ENCODE assay signal across 14 cellular contexts in genomic region chr2:20208487-20208882, GRCh38. TPM values are rescaled to one million over a fixed set of nuclear protein-coding genes. Genes with fewer than 3 reads are reported as not detected.
DNase-seq lines count a peak whose midpoint lies in the region; ATAC-seq, FAIRE-seq and TF ChIP-seq lines count a peak whose summit lies in the region.
"Had no signal": no experiment of that assay in that cellular context is flagged by ENCODE, and none has a peak within 500 bp of the region (broad histone marks: within the 10 kb centered on the region; RNA-seq: fewer than 3 reads in every experiment).

No MANE protein-coding gene starts in this region.

- H3K4me2 ChIP-seq in BLaER1 treated with 17β-estradiol and CSF1 and Interleukin-3, amounts not matched to agents 10 nM and 100 nM = peak overlapping the region; percentile 61 to 93 (median 80)
- peak overlapping the region; percentile 87 for H3K4me2 ChIP-seq in MM.1S (ENCODE audit: low read depth, low read length)

- no peaks in the 10 kb centered on the region for H3K36me3 Mint-ChIP-seq in activated T-cell treated with anti-CD3 and anti-CD28 coated beads, Interleukin-2, amount 50 U/mL, for 4 hours (ENCODE audit: insufficient read depth)
- H3K36me3 Mint-ChIP-seq: naive thymus-derived CD8-positive, alpha-beta T cell had no signal

- H3K27me3 Mint-ChIP-seq in activated T-cell treated with anti-CD3 and anti-CD28 coated beads, Interleukin-2, amount 50 U/mL, for 4 hours (ENCODE audit: low read depth) = no peaks in the 10 kb centered on the region

- peak overlapping the region in 9 of 11 experiments; percentile 30 to 75 (median 65); a peak in 17 of 22 replicates for H3K27ac ChIP-seq in BLaER1 treated with 17β-estradiol and CSF1 and Interleukin-3, amounts not matched to agents 10 nM and 100 nM
- H3K27ac ChIP-seq in MM.1S (ENCODE audit: low read length) (peak overlapping the region; percentile 98), esophagus (ENCODE audit: low read depth in 2 of 2, low read length in 1 of 2) (peak overlapping the region; percentile 85 to 96), pancreas (peak overlapping the region in 3 of 4 donors; percentile 10 to 47 (median 24))

- H3K9me3 Mint-ChIP-seq in activated T-cell treated with anti-CD3 and anti-CD28 coated beads, Interleukin-2, amount 50 U/mL, for 4 hours = no peaks in the 10 kb centered on the region
- H3K9me3 Mint-ChIP-seq: naive thymus-derived CD8-positive, alpha-beta T cell had no signal

- H3K4me1 ChIP-seq in BLaER1 treated with 17β-estradiol and CSF1 and Interleukin-3, amounts not matched to agents 10 nM and 100 nM = peaks cover 43 to 88% (median 81%) of the 10 kb centered on the region in 10 experiments
- H3K4me1 ChIP-seq in MM.1S (ENCODE audit: low read length) (peaks cover 84% of the 10 kb centered on the region), esophagus (ENCODE audit: control insufficient read depth in 2 of 2, insufficient read depth in 2 of 2, low read length in 1 of 2) (peaks cover 6 to 51% of the 10 kb centered on the region in 2 donors), pancreas (peaks cover 0 to 6% (median 4%) of the 10 kb centered on the region in 3 donors), BE2C (no peaks in the 10 kb centered on the region)

- no peaks in the 10 kb centered on the region for H3K4me1 Mint-ChIP-seq in activated T-cell treated with anti-CD3 and anti-CD28 coated beads, Interleukin-2, amount 50 U/mL, for 4 hours (ENCODE audit: low read depth)

- no peak overlapping the region for H3K4me3 ChIP-seq in BLaER1 treated with 17β-estradiol and CSF1 and Interleukin-3, amounts not matched to agents 10 nM and 100 nM
- peak overlapping the region; percentile 29 for H3K4me3 ChIP-seq in MM.1S (ENCODE audit: low read length)
- H3K4me3 ChIP-seq in esophagus (ENCODE audit: low read depth in 1 of 2, low read length in 2 of 2) = no peak overlapping the region
- no peak overlapping the region for H3K4me3 ChIP-seq in pancreas
- H3K4me3 ChIP-seq in BE2C (ENCODE audit: low read depth, low read length) = no peak overlapping the region

- no peak overlapping the region for H3K4me3 Mint-ChIP-seq in activated T-cell treated with anti-CD3 and anti-CD28 coated beads, Interleukin-2, amount 50 U/mL, for 4 hours
- H3K4me3 Mint-ChIP-seq: naive thymus-derived CD8-positive, alpha-beta T cell had no signal

- H3K9me3 ChIP-seq in BLaER1 treated with 17β-estradiol and CSF1 and Interleukin-3, amounts not matched to agents 10 nM and 100 nM (replicated peaks in 1 of 11) = no peaks in the 10 kb centered on the region
- no peaks in the 10 kb centered on the region for H3K9me3 ChIP-seq in MM.1S (replicated peaks; ENCODE audit: insufficient read depth, low read length)
- no peaks in the 10 kb centered on the region for H3K9me3 ChIP-seq in esophagus (ENCODE audit: control insufficient read depth in 2 of 2, insufficient read depth in 1 of 2, low read depth in 1 of 2, low read length in 1 of 2)
- no peaks in the 10 kb centered on the region for H3K9me3 ChIP-seq in pancreas
- no peaks in the 10 kb centered on the region for H3K9me3 ChIP-seq in BE2C

- H3K79me2 ChIP-seq in MM.1S (ENCODE audit: low read length) = peaks cover 94% of the 10 kb centered on the region

- TF ChIP-seq CTCF in MM.1S (IDR thresholded peaks at IDR 0.05; ENCODE audit: low read length) (no peak), pancreas (IDR thresholded peaks at IDR 0.05) (no peak), BE2C (IDR thresholded peaks at IDR 0.05; ENCODE audit: low read depth, low read length) (no peak)

- DNase-seq in MM.1S (peak; percentile 91), pancreas (peak in 1 of 6 donors; percentile 52), T-helper 2 cell (no peak), NCI-H345 (lab: John Stamatoyannopoulos, UW) (no peak), BE2C (no peak)
- no peak for DNase-seq in activated T-cell treated with anti-CD3 and anti-CD28 coated beads, Interleukin-2, amount 50 U/mL, for 4 hours
- DNase-seq: activated CD4-positive, alpha-beta T cell treated with anti-CD3 and anti-CD28 coated beads, Interleukin-2, amount 50 U/mL, for 48 hours; activated gamma-delta T cell; central memory CD4-positive, alpha-beta T cell; GDM1; naive thymus-derived CD8-positive, alpha-beta T cell had no signal

- peaks cover 0 to 7% (median 0%) of the 10 kb centered on the region in 11 experiments; a peak in 7 of 22 replicates for H3K36me3 ChIP-seq in BLaER1 treated with 17β-estradiol and CSF1 and Interleukin-3, amounts not matched to agents 10 nM and 100 nM
- peaks cover 10% of the 10 kb centered on the region for H3K36me3 ChIP-seq in MM.1S (replicated peaks; ENCODE audit: insufficient read depth, low read length)
- peaks cover 0 to 22% of the 10 kb centered on the region in 2 donors for H3K36me3 ChIP-seq in esophagus (ENCODE audit: control insufficient read depth in 2 of 2, insufficient read depth in 2 of 2, low read length in 1 of 2)
- no peaks in the 10 kb centered on the region for H3K36me3 ChIP-seq in pancreas
- no peaks in the 10 kb centered on the region for H3K36me3 ChIP-seq in BE2C

- H3K9ac ChIP-seq in BLaER1 treated with 17β-estradiol and CSF1 and Interleukin-3, amounts not matched to agents 10 nM and 100 nM = peak overlapping the region; percentile 32 to 71 (median 63); a peak in 20 of 22 replicates
- H3K9ac ChIP-seq in MM.1S (ENCODE audit: low read length) = peak overlapping the region; percentile 76

- peak; percentile 21 to 65 (median 42) for ATAC-seq in pancreas
- no peak for ATAC-seq in activated T-cell treated with anti-CD3 and anti-CD28 coated beads, Interleukin-2, amount 50 U/mL, for 4 hours
- ATAC-seq: naive thymus-derived CD8-positive, alpha-beta T cell had no signal

- no peaks in the 10 kb centered on the region for H3K27me3 ChIP-seq in BLaER1 treated with 17β-estradiol and CSF1 and Interleukin-3, amounts not matched to agents 10 nM and 100 nM
- H3K27me3 ChIP-seq in MM.1S (replicated peaks; ENCODE audit: insufficient read depth, low read length) (no peaks in the 10 kb centered on the region), esophagus (ENCODE audit: control insufficient read depth in 1 of 2, insufficient read depth in 2 of 2, low read length in 2 of 2) (no peaks in the 10 kb centered on the region), pancreas (no peaks in the 10 kb centered on the region), BE2C (no peaks in the 10 kb centered on the region)

- intact Hi-C loops in pancreas (cut with DNase I) = no loop called here

- H3F3A ChIP-seq in MM.1S (ENCODE audit: insufficient read depth, low read length) = peaks cover 87% of the 10 kb centered on the region

- no peak overlapping the region for H2AFZ ChIP-seq in MM.1S (ENCODE audit: low read length)

- FAIRE-seq in pancreas (lab: Jason Lieb, UNC) = no peak

- no peaks in the 10 kb centered on the region for H4K20me1 ChIP-seq in BLaER1 treated with 17β-estradiol and CSF1 and Interleukin-3, amounts not matched to agents 10 nM and 100 nM
- no peaks in the 10 kb centered on the region for H4K20me1 ChIP-seq in MM.1S (ENCODE audit: insufficient read depth, low read length)

- 45 to 50% methylated on average over 6 of the region's 6 CpGs for WGBS in esophagus, 2 donors
- 38 to 46% methylated on average over 6 of the region's 6 CpGs for WGBS in pancreas, 2 donors

- H3K9me2 ChIP-seq in MM.1S (replicated peaks; ENCODE audit: insufficient read depth, low read length) = no peaks in the 10 kb centered on the region

RNA-seq across cellular contexts. Expression of gene SDC1, which starts 16.4 kb away (rescaled TPM):
- polyA plus RNA-seq in esophagus = 100 to 1,000 TPM; 239 to 334 TPM
- total RNA-seq in pancreas = 10 to 100 TPM in 5 of 6 donors, 1 to 10 TPM in 1; 4.8 to 27.2 (median 20.1) TPM
- polyA plus RNA-seq in pancreas = 10 to 100 TPM; 16.1 to 20.6 TPM
- under 1 TPM; 0.33 to 0.73 (median 0.66) TPM for total RNA-seq in activated T-cell treated with anti-CD3 and anti-CD28 coated beads, Interleukin-2, amount 50 U/mL, for 4 hours
- polyA plus RNA-seq in BE2C (2012; ENCODE audit: insufficient read depth, insufficient read length, low read depth) = 21.2 TPM
- total RNA-seq: naive thymus-derived CD8-positive, alpha-beta T cell; T-helper 1 cell treated with Interleukin-12 subunit alpha and Interleukin-12 subunit beta and Interleukin-4 antibody, amounts not matched to agents 30 ng/mL and 1 ng/mL, for 36 hours had no signal
- polyA plus RNA-seq: naive thymus-derived CD8-positive, alpha-beta T cell had no signal

Comparison
In these comparisons a context has a peak if more than half of its experiments do, and no peak if none do; other contexts are left out.
1. H3K27ac ChIP-seq: peak in every context shown above with its lines; median percentile 98 in MM.1S; 90 in esophagus; 65 in BLaER1 treated with 17β-estradiol and CSF1 and Interleukin-3, amounts not matched to agents 10 nM and 100 nM; 24 in pancreas.
2. ATAC-seq: peak in pancreas (4 of 4); none in activated T-cell treated with anti-CD3 and anti-CD28 coated beads, Interleukin-2, amount 50 U/mL, for 4 hours (0 of 2).